In genomic region chr2:15810451-15811150, GRCh38 we compare ENCODE assay signal across 23 cellular contexts.
"Had no signal": no experiment of that assay in that cellular context is flagged by ENCODE, and none has a peak within 500 bp of the region (broad histone marks: within the 10 kb centered on the region; RNA-seq: fewer than 3 reads in every experiment).

No MANE protein-coding gene starts in this region.

- H3K36me3 ChIP-seq: breast epithelium, esophagus muscularis mucosa, left lung, prostate gland, tibial nerve had no signal

- H3K4me3 Mint-ChIP-seq: activated CD4-positive, alpha-beta T cell treated with anti-CD3 and anti-CD28 coated beads, Interleukin-2, amount 10 ng/mL, durations not matched to agents 7 days and 5 days; activated CD8-positive, alpha-beta memory T cell treated with anti-CD3 and anti-CD28 coated beads, Interleukin-2, amount 10 ng/mL, durations not matched to agents 7 days and 5 days; activated CD8-positive, alpha-beta T cell treated with anti-CD3 and anti-CD28 coated beads for 36 hours; activated naive CD4-positive, alpha-beta T cell treated with anti-CD3 and anti-CD28 coated beads, Interleukin-2, amount 50 U/mL, for 24 hours; activated T-helper 1 cell treated with anti-CD3 and anti-CD28 coated beads, Interleukin-12 subunit alpha, Interleukin-12 subunit beta, Interleukin-2, Interleukin-4 antibody, amounts not matched to agents 30 ng/mL and 10 ng/mL and 1 ng/mL, durations not matched to agents 14 hours and 24 hours and 36 hours; T-helper 2 cell treated with Interferon-gamma antibody and Interleukin-4, amounts not matched to agents 5 μg/mL and 100 μg/mL, for 36 hours had no signal

- H3K4me3 ChIP-seq: breast epithelium, coronary artery, esophagus muscularis mucosa, left lung, prostate gland, tibial nerve had no signal

- H3K27ac Mint-ChIP-seq: activated CD4-positive, alpha-beta T cell treated with anti-CD3 and anti-CD28 coated beads, Interleukin-2, amount 10 ng/mL, durations not matched to agents 7 days and 5 days; activated CD8-positive, alpha-beta memory T cell treated with anti-CD3 and anti-CD28 coated beads, Interleukin-2, amount 10 ng/mL, durations not matched to agents 7 days and 5 days; activated CD8-positive, alpha-beta T cell treated with anti-CD3 and anti-CD28 coated beads for 36 hours; activated naive CD4-positive, alpha-beta T cell treated with anti-CD3 and anti-CD28 coated beads, Interleukin-2, amount 50 U/mL, for 24 hours; activated T-helper 1 cell treated with anti-CD3 and anti-CD28 coated beads, Interleukin-12 subunit alpha, Interleukin-12 subunit beta, Interleukin-2, Interleukin-4 antibody, amounts not matched to agents 30 ng/mL and 10 ng/mL and 1 ng/mL, durations not matched to agents 14 hours and 24 hours and 36 hours; T-helper 2 cell treated with Interferon-gamma antibody and Interleukin-4, amounts not matched to agents 5 μg/mL and 100 μg/mL, for 36 hours had no signal

- H3K36me3 Mint-ChIP-seq: activated CD8-positive, alpha-beta memory T cell treated with anti-CD3 and anti-CD28 coated beads, Interleukin-2, amount 10 ng/mL, durations not matched to agents 7 days and 5 days; activated naive CD4-positive, alpha-beta T cell treated with anti-CD3 and anti-CD28 coated beads, Interleukin-2, amount 50 U/mL, for 24 hours had no signal

- H3K9me3 Mint-ChIP-seq: activated CD4-positive, alpha-beta T cell treated with anti-CD3 and anti-CD28 coated beads, Interleukin-2, amount 10 ng/mL, durations not matched to agents 7 days and 5 days; activated CD8-positive, alpha-beta T cell treated with anti-CD3 and anti-CD28 coated beads for 36 hours; activated naive CD4-positive, alpha-beta T cell treated with anti-CD3 and anti-CD28 coated beads, Interleukin-2, amount 50 U/mL, for 24 hours; activated T-helper 1 cell treated with anti-CD3 and anti-CD28 coated beads, Interleukin-12 subunit alpha, Interleukin-12 subunit beta, Interleukin-2, Interleukin-4 antibody, amounts not matched to agents 30 ng/mL and 10 ng/mL and 1 ng/mL, durations not matched to agents 14 hours and 24 hours and 36 hours; T-helper 2 cell treated with Interferon-gamma antibody and Interleukin-4, amounts not matched to agents 5 μg/mL and 100 μg/mL, for 36 hours had no signal

- H3K27ac ChIP-seq: breast epithelium, coronary artery, esophagus muscularis mucosa, left lung, prostate gland, tibial nerve, VCaP had no signal

- H3K27me3 ChIP-seq: esophagus muscularis mucosa, left lung, tibial nerve had no signal

- H3K9me3 ChIP-seq: breast epithelium, esophagus muscularis mucosa, left lung, prostate gland, SK-N-SH, tibial nerve had no signal

- H3K4me1 ChIP-seq: breast epithelium, left lung, prostate gland, tibial nerve had no signal

- H3K9ac ChIP-seq: SK-N-SH had no signal

- H3K27me3 Mint-ChIP-seq: activated CD4-positive, alpha-beta T cell treated with anti-CD3 and anti-CD28 coated beads, Interleukin-2, amount 10 ng/mL, durations not matched to agents 7 days and 5 days; activated CD8-positive, alpha-beta memory T cell treated with anti-CD3 and anti-CD28 coated beads, Interleukin-2, amount 10 ng/mL, durations not matched to agents 7 days and 5 days had no signal

- ATAC-seq: activated CD8-positive, alpha-beta memory T cell treated with anti-CD3 and anti-CD28 coated beads, Interleukin-2, amount 10 ng/mL, durations not matched to agents 7 days and 5 days; activated CD8-positive, alpha-beta T cell treated with anti-CD3 and anti-CD28 coated beads for 36 hours; left lung had no signal

- DNase-seq: activated CD4-positive, alpha-beta T cell treated with anti-CD3 and anti-CD28 coated beads, Interleukin-2, amount 10 ng/mL, durations not matched to agents 7 days and 5 days; activated CD4-positive, CD25-positive, alpha-beta regulatory T cell treated with anti-CD3 and anti-CD28 coated beads, Interleukin-2, amount 50 U/mL, for 72 hours; activated CD8-positive, alpha-beta memory T cell treated with anti-CD3 and anti-CD28 coated beads, Interleukin-2, amount 10 ng/mL, durations not matched to agents 7 days and 5 days; activated CD8-positive, alpha-beta T cell treated with anti-CD3 and anti-CD28 coated beads for 36 hours; activated gamma-delta T cell treated with Interleukin-2 at 50 U/mL for 16 hours; aorta; cerebellar nuclear complex; left lung; SK-N-SH; stimulated activated CD4-positive, alpha-beta T cell treated with anti-CD3 and anti-CD28 coated beads, Interleukin-4, amount 100 ng/mL, for 24 hours; stimulated activated naive CD4-positive, alpha-beta T cell treated with Interleukin-2 at 50 U/mL for 16 hours had no signal

- H3K4me1 Mint-ChIP-seq: activated CD4-positive, alpha-beta T cell treated with anti-CD3 and anti-CD28 coated beads, Interleukin-2, amount 10 ng/mL, durations not matched to agents 7 days and 5 days; activated CD8-positive, alpha-beta memory T cell treated with anti-CD3 and anti-CD28 coated beads, Interleukin-2, amount 10 ng/mL, durations not matched to agents 7 days and 5 days; activated naive CD4-positive, alpha-beta T cell treated with anti-CD3 and anti-CD28 coated beads, Interleukin-2, amount 50 U/mL, for 24 hours had no signal

- FAIRE-seq: frontal cortex, keratinocyte, urothelium cell line had no signal

- H3K4me2 ChIP-seq: SK-N-SH had no signal
